In genomic region chr13:76663941-76664340, GRCh38 we compare ENCODE assay signal across 14 cellular contexts.
DNase-seq lines count a peak whose midpoint lies in the region; ATAC-seq, FAIRE-seq and TF ChIP-seq lines count a peak whose summit lies in the region.
"Had no signal": no experiment of that assay in that cellular context is flagged by ENCODE, and none has a peak within 500 bp of the region (broad histone marks: within the 10 kb centered on the region; RNA-seq: fewer than 3 reads in every experiment).

No MANE protein-coding gene starts in this region.

- H4K20me1 ChIP-seq in GM23248 (ENCODE audit: insufficient read depth) = no peaks in the 10 kb centered on the region

- peaks cover 0 to 3% of the 10 kb centered on the region in 2 donors for H3K27me3 Mint-ChIP-seq in CD4-positive, alpha-beta memory T cell
- H3K27me3 Mint-ChIP-seq: central memory CD8-positive, alpha-beta T cell had no signal

- no peaks in the 10 kb centered on the region for H3K27me3 ChIP-seq in GM23248 (replicated peaks; ENCODE audit: insufficient read depth)
- H3K27me3 ChIP-seq in pancreas = no peaks in the 10 kb centered on the region
- H3K27me3 ChIP-seq in HAP-1 (ENCODE audit: low read depth) = 0 out of 2 replicates have a peak, but pooled peaks cover under 1% of the 10 kb centered on the region
- no peaks in the 10 kb centered on the region for H3K27me3 ChIP-seq in CD4-positive, alpha-beta memory T cell (ENCODE audit: insufficient read depth, low read length)

- ATAC-seq in pancreas (peak in 3 of 4 donors; percentile 51 to 76 (median 67)), HG02852 (IDR thresholded peaks at IDR 0.05; ENCODE audit: unreplicated experiment) (no peak), GM21717 (IDR thresholded peaks at IDR 0.05; ENCODE audit: unreplicated experiment) (no peak)

- H3K27ac ChIP-seq in GM23248 (no peak overlapping the region), pancreas (no peak overlapping the region)
- no peak overlapping the region for H3K27ac ChIP-seq in CD4-positive, alpha-beta memory T cell (ENCODE audit: low read depth, low read length)
- H3K27ac ChIP-seq: C4-2B had no signal

- H3K4me3 Mint-ChIP-seq in CD4-positive, alpha-beta memory T cell = no peak overlapping the region
- H3K4me3 Mint-ChIP-seq: central memory CD8-positive, alpha-beta T cell; H9 had no signal

- no peak for FAIRE-seq in pancreas (lab: Jason Lieb, UNC)

- intact Hi-C loops in pancreas (cut with DNase I) = no loop called here
- intact Hi-C loops in CD4-positive, alpha-beta memory T cell (cut with micrococcal nuclease) = no loop called here

- CTCF ChIA-PET in CD4-positive, alpha-beta memory T cell (lab: Charles Lee; ENCODE audit: partially characterized antibody) = interaction anchor here (1.0 to 1.7 kb wide), 2 partner anchors 221 to 969 kb away, joined by 3 read pairs; no protein-coding TSS in a partner anchor

- no peak overlapping the region for H3K9ac ChIP-seq in GM23248

- no peak overlapping the region for H3K4me3 ChIP-seq in GM23248
- no peak overlapping the region for H3K4me3 ChIP-seq in pancreas
- no peak overlapping the region for H3K4me3 ChIP-seq in HAP-1
- H3K4me3 ChIP-seq in CD4-positive, alpha-beta memory T cell (ENCODE audit: low read length in 2 of 2) = no peak overlapping the region

- H2AFZ ChIP-seq in GM23248 = no peak overlapping the region

- no peaks in the 10 kb centered on the region for H3F3A ChIP-seq in GM23248 (ENCODE audit: insufficient read depth)

- H3K4me1 ChIP-seq in GM23248 (ENCODE audit: insufficient read depth) = no peaks in the 10 kb centered on the region
- no peaks in the 10 kb centered on the region for H3K4me1 ChIP-seq in pancreas
- no peaks in the 10 kb centered on the region for H3K4me1 ChIP-seq in HAP-1
- no peaks in the 10 kb centered on the region for H3K4me1 ChIP-seq in CD4-positive, alpha-beta memory T cell (ENCODE audit: insufficient read depth, low read length)

- DNase-seq in GM23248 = peak; percentile 36
- DNase-seq in NOMO-1 treated with DMSO at 0.1 percent for 48 hours (lab: John Stamatoyannopoulos, UW; ENCODE audit: unreplicated experiment) = peak; percentile 49
- DNase-seq in fibroblast of the conjunctiva (ENCODE audit: low read depth) = peak; percentile 32
- no peak for DNase-seq in pancreas
- no peak for DNase-seq in HAP-1 (ENCODE audit: low spot score in 2 of 2)
- DNase-seq in CD4-positive, alpha-beta memory T cell = no peak
- DNase-seq: activated naive CD4-positive, alpha-beta T cell; erythroblast; GDM1; H9 had no signal

- H3K36me3 Mint-ChIP-seq in CD4-positive, alpha-beta memory T cell = no peaks in the 10 kb centered on the region

- no peak overlapping the region for H3K27ac Mint-ChIP-seq in CD4-positive, alpha-beta memory T cell
- H3K27ac Mint-ChIP-seq: H9 had no signal

- in situ Hi-C loops in GM23248 (cut with MboI) (no loop called here), HAP-1 (cut with MboI; ENCODE audit: low sequenced_read_pairs) (no loop called here)

- WGBS in GM23248 (ENCODE audit: low coverage in 1 of 2, low lambda C conversion rate in 2 of 2, missing lambda C conversion rate in 2 of 2), 2 experiments = 0 to 3% methylated on average over 1 of the region's 1 CpG
- 2 to 9% methylated on average over 1 of the region's 1 CpG for WGBS in pancreas, 2 donors

- no peak overlapping the region for H3K4me2 ChIP-seq in GM23248 (ENCODE audit: unreplicated experiment)

- H3K9me2 ChIP-seq in GM23248 (ENCODE audit: insufficient read depth) = no peaks in the 10 kb centered on the region

- POLR2A ChIA-PET in CD4-positive, alpha-beta memory T cell (lab: Charles Lee; ENCODE audit: partially characterized antibody) = no interaction called here

- H3K9me3 Mint-ChIP-seq in CD4-positive, alpha-beta memory T cell = no peaks in the 10 kb centered on the region
- H3K9me3 Mint-ChIP-seq: central memory CD8-positive, alpha-beta T cell; H9 had no signal

- H3K9me3 ChIP-seq in GM23248 (ENCODE audit: low read depth) = no peaks in the 10 kb centered on the region
- no peaks in the 10 kb centered on the region for H3K9me3 ChIP-seq in pancreas
- no peaks in the 10 kb centered on the region for H3K9me3 ChIP-seq in HAP-1
- no peaks in the 10 kb centered on the region for H3K9me3 ChIP-seq in CD4-positive, alpha-beta memory T cell (ENCODE audit: control insufficient read depth in 1 of 2, low read length in 2 of 2)

- no peaks in the 10 kb centered on the region for H3K4me1 Mint-ChIP-seq in CD4-positive, alpha-beta memory T cell
- H3K4me1 Mint-ChIP-seq: central memory CD8-positive, alpha-beta T cell had no signal

- no peak for TF ChIP-seq CTCF in pancreas (IDR thresholded peaks at IDR 0.05)

- no peaks in the 10 kb centered on the region for H3K79me2 ChIP-seq in GM23248 (ENCODE audit: insufficient read depth)

- H3K36me3 ChIP-seq in GM23248 (ENCODE audit: low read depth) (no peaks in the 10 kb centered on the region), pancreas (no peaks in the 10 kb centered on the region), HAP-1 (replicated peaks) (no peaks in the 10 kb centered on the region)
- no peaks in the 10 kb centered on the region for H3K36me3 ChIP-seq in CD4-positive, alpha-beta memory T cell (ENCODE audit: insufficient read depth, low read length)

Comparison
In these comparisons a context has a peak if more than half of its experiments do, and no peak if none do; other contexts are left out.
1. DNase-seq: peak in GM23248 (single experiment), NOMO-1 treated with DMSO at 0.1 percent for 48 hours (single experiment) and fibroblast of the conjunctiva (single experiment); none in pancreas (0 of 6), HAP-1 (0 of 2) and CD4-positive, alpha-beta memory T cell (0 of 5).
2. ATAC-seq: peak in pancreas (3 of 4); none in HG02852 (single experiment) and GM21717 (single experiment).